ENCODE assay signal across 8 cellular contexts in the genomic region with DNA sequence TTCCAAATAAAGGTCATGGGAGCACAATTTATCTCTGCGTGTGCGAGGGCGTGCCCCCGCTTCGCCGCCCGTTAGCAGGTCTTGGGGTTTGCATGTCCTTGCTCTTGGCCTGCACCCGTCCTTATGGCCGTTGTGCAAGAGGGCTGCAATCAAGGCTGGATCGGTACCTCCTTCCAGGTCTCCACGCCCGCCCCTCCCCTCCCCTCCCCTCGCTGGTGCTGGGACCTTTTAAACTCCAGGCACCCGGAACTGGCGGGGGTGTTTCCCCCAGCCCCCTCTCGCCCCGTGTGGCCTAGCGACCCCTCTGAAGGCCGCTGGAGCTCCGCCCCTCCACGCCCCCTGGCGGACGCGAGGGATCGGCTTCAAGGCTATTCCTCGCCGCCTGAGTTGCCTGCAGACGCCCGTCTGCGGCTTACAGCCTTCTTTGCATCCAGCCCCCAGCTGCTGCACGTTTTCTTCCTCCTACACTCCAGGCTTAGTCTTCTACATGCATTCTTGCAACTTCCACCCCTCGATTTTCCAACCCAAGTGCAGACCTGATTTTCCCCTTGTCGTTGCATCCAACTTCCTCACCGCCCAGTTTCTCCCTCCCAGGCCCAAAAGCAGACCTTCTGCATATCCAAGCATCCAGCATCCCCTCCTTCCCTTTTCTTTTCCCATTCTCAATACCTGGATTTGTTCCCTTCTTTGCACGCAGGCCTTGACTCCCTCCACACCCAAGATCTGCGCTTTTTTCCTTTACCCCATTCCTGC. TPM values are rescaled to one million over a fixed set of nuclear protein-coding genes. Genes with fewer than 3 reads are reported as not detected.
DNase-seq lines count a peak whose midpoint lies in the region; ATAC-seq and TF ChIP-seq lines count a peak whose summit lies in the region.

No MANE protein-coding gene starts in this region.

- no peaks in the 10 kb centered on the region for H3K9me3 ChIP-seq in CD8-positive, alpha-beta T cell (ENCODE audit: low read length)
- no peaks in the 10 kb centered on the region for H3K9me3 ChIP-seq in mononuclear cell (ENCODE audit: low read depth, low read length)

- peak overlapping the region; percentile 99 for H3K4me3 ChIP-seq in CD8-positive, alpha-beta T cell (ENCODE audit: low read depth, low read length)
- H3K4me3 ChIP-seq in mononuclear cell (ENCODE audit: low read length), result peak overlapping the region; percentile 99

- H3K27me3 Mint-ChIP-seq in CD8-positive, alpha-beta T cell (ENCODE audit: low read depth), result no peaks in the 10 kb centered on the region
- H3K27me3 Mint-ChIP-seq in activated CD8-positive, alpha-beta memory T cell treated with anti-CD3 and anti-CD28 coated beads, Interleukin-2, amount 10 ng/mL, durations not matched to agents 7 days and 5 days, result no peaks in the 10 kb centered on the region
- H3K27me3 Mint-ChIP-seq in endothelial cell (ENCODE audit: unreplicated experiment), result peaks cover 6% of the 10 kb centered on the region

- DNase-seq in CD8-positive, alpha-beta T cell, result peak; percentile 59 to 88 (median 83)
- DNase-seq in NK-92 (lab: John Stamatoyannopoulos, UW; ENCODE audit: unreplicated experiment), result peak; percentile 5
- peak; percentile 87 for DNase-seq in activated CD8-positive, alpha-beta memory T cell treated with anti-CD3 and anti-CD28 coated beads, Interleukin-2, amount 10 ng/mL, durations not matched to agents 7 days and 5 days
- DNase-seq in endothelial cell (ENCODE audit: low spot score), result peak; percentile 89
- DNase-seq in stimulated activated CD8-positive, alpha-beta memory T cell treated with anti-CD3 and anti-CD28 coated beads, Interleukin-2, amount 100 ng/mL, for 1 hour (ENCODE audit: low read depth in 2 of 2), result peak; percentile 59 to 64

- TF ChIP-seq CTCF in CD8-positive, alpha-beta T cell (IDR thresholded peaks at IDR 0.05), result peak; percentile 54
- TF ChIP-seq CTCF in endothelial cell (IDR thresholded peaks at IDR 0.05; ENCODE audit: unreplicated experiment), result peak; percentile 79

- ATAC-seq in CD8-positive, alpha-beta T cell, result peak; percentile 64
- ATAC-seq in GM19395 (IDR thresholded peaks at IDR 0.05; ENCODE audit: unreplicated experiment) (peak; percentile 73), HG03521 (IDR thresholded peaks at IDR 0.05; ENCODE audit: unreplicated experiment) (peak; percentile 76)
- ATAC-seq in activated CD8-positive, alpha-beta memory T cell treated with anti-CD3 and anti-CD28 coated beads, Interleukin-2, amount 10 ng/mL, durations not matched to agents 7 days and 5 days, result peak; percentile 76

- intact Hi-C loops in CD8-positive, alpha-beta T cell (cut with DNase I, micrococcal nuclease), result loop anchor here (1.0 to 5.0 kb wide), 8 partner anchors 12 to 1918 kb away; partner anchors contain the start of genes KANSL1L (in 2 of the 2), PIKFYVE (in 2 of the 2), CCNYL1 (in 1 of the 2) and METTL21A (in 1 of the 2)

- H3K4me3 Mint-ChIP-seq in CD8-positive, alpha-beta T cell, result peak overlapping the region; percentile 94
- peak overlapping the region; percentile 99 for H3K4me3 Mint-ChIP-seq in activated CD8-positive, alpha-beta memory T cell treated with anti-CD3 and anti-CD28 coated beads, Interleukin-2, amount 10 ng/mL, durations not matched to agents 7 days and 5 days
- peak overlapping the region; percentile 99 for H3K4me3 Mint-ChIP-seq in endothelial cell (ENCODE audit: unreplicated experiment)

- peaks cover 13% of the 10 kb centered on the region for H3K4me1 ChIP-seq in CD8-positive, alpha-beta T cell (ENCODE audit: insufficient read depth, low read length)
- H3K4me1 ChIP-seq in mononuclear cell (ENCODE audit: insufficient read depth, low read length), result peaks cover 54% of the 10 kb centered on the region

- POLR2A ChIA-PET in CD8-positive, alpha-beta T cell (lab: Charles Lee), result interaction anchor here (0.7 to 4.5 kb wide), 3 partner anchors 12 to 79 kb away, joined by 3 to 50 read pairs (median 3); partner anchors contain the start of gene PIKFYVE

- H3K27ac ChIP-seq in CD8-positive, alpha-beta T cell (ENCODE audit: low read depth, low read length), result peak overlapping the region; percentile 31

- peaks cover 31% of the 10 kb centered on the region for H3K4me1 Mint-ChIP-seq in CD8-positive, alpha-beta T cell (ENCODE audit: low read depth)
- H3K4me1 Mint-ChIP-seq in activated CD8-positive, alpha-beta memory T cell treated with anti-CD3 and anti-CD28 coated beads, Interleukin-2, amount 10 ng/mL, durations not matched to agents 7 days and 5 days, result peaks cover 21% of the 10 kb centered on the region
- H3K4me1 Mint-ChIP-seq in endothelial cell (ENCODE audit: unreplicated experiment), result peaks cover 36% of the 10 kb centered on the region

- H3K27ac Mint-ChIP-seq in CD8-positive, alpha-beta T cell, result peak overlapping the region; percentile 83
- H3K27ac Mint-ChIP-seq in activated CD8-positive, alpha-beta memory T cell treated with anti-CD3 and anti-CD28 coated beads, Interleukin-2, amount 10 ng/mL, durations not matched to agents 7 days and 5 days, result peak overlapping the region; percentile 76
- peak overlapping the region; percentile 45 for H3K27ac Mint-ChIP-seq in endothelial cell (ENCODE audit: unreplicated experiment)

- no peaks in the 10 kb centered on the region for H3K27me3 ChIP-seq in CD8-positive, alpha-beta T cell (ENCODE audit: insufficient read depth, low read length)
- no peaks in the 10 kb centered on the region for H3K27me3 ChIP-seq in mononuclear cell (ENCODE audit: insufficient read depth, low read length)

- H3K36me3 Mint-ChIP-seq in CD8-positive, alpha-beta T cell, result peaks cover 36% of the 10 kb centered on the region
- H3K36me3 Mint-ChIP-seq in activated CD8-positive, alpha-beta memory T cell treated with anti-CD3 and anti-CD28 coated beads, Interleukin-2, amount 10 ng/mL, durations not matched to agents 7 days and 5 days, result peaks cover 32% of the 10 kb centered on the region
- peaks cover 16% of the 10 kb centered on the region for H3K36me3 Mint-ChIP-seq in endothelial cell (ENCODE audit: low read depth, unreplicated experiment)

- CTCF ChIA-PET in CD8-positive, alpha-beta T cell (lab: Charles Lee), result interaction anchor here (0.6 to 6.6 kb wide), 6 partner anchors 13 to 81 kb away, joined by 3 to 90 read pairs (median 4); partner anchors contain the start of gene PIKFYVE
- CTCF ChIA-PET in activated CD8-positive, alpha-beta memory T cell treated with anti-CD3 and anti-CD28 coated beads, Interleukin-2, amount 10 ng/mL, durations not matched to agents 7 days and 5 days (lab: Charles Lee), result interaction anchor here (0.7 to 6.5 kb wide), 15 partner anchors 13 to 627 kb away, joined by 3 to 70 read pairs (median 4); partner anchors contain the start of gene PIKFYVE

- H3K9me3 Mint-ChIP-seq in CD8-positive, alpha-beta T cell, result no peaks in the 10 kb centered on the region
- H3K9me3 Mint-ChIP-seq in activated CD8-positive, alpha-beta memory T cell treated with anti-CD3 and anti-CD28 coated beads, Interleukin-2, amount 10 ng/mL, durations not matched to agents 7 days and 5 days (ENCODE audit: low read depth), result no peaks in the 10 kb centered on the region
- H3K9me3 Mint-ChIP-seq in endothelial cell (ENCODE audit: unreplicated experiment), result no peaks in the 10 kb centered on the region

- no peaks in the 10 kb centered on the region for H3K36me3 ChIP-seq in CD8-positive, alpha-beta T cell (ENCODE audit: insufficient read depth, low read length)

RNA-seq across cellular contexts. Expression of gene IDH1, which starts 0.6 kb away (rescaled TPM):
- 1 to 10 TPM; 3.0 to 4.0 TPM for total RNA-seq in CD8-positive, alpha-beta T cell
- total RNA-seq in activated CD8-positive, alpha-beta memory T cell treated with anti-CD3 and anti-CD28 coated beads, Interleukin-2, amount 10 ng/mL, durations not matched to agents 7 days and 5 days, result 10 to 100 TPM; 39.7 to 45.6 TPM
- total RNA-seq in endothelial cell (ENCODE audit: unreplicated experiment) (171 TPM), mononuclear cell (6.7 TPM)

RNA-seq across cellular contexts. Expression of gene PIKFYVE, which starts 11.8 kb away (rescaled TPM):
- total RNA-seq in CD8-positive, alpha-beta T cell, result 10 to 100 TPM; 27.7 to 29.1 TPM
- 10 to 100 TPM; 27.3 to 32.6 TPM for total RNA-seq in activated CD8-positive, alpha-beta memory T cell treated with anti-CD3 and anti-CD28 coated beads, Interleukin-2, amount 10 ng/mL, durations not matched to agents 7 days and 5 days
- total RNA-seq in endothelial cell (ENCODE audit: unreplicated experiment), result 52.7 TPM
- total RNA-seq in mononuclear cell, result 59.6 TPM

Comparison
In these comparisons a context has a peak if more than half of its experiments do, and no peak if none do; other contexts are left out.
1. Peak in every context shown above with its lines: DNase-seq, ATAC-seq, H3K4me3 ChIP-seq and H3K27ac ChIP-seq.
2. DNase-seq: peak in every context shown above with its lines; median percentile 89 in endothelial cell; 87 in activated CD8-positive, alpha-beta memory T cell treated with anti-CD3 and anti-CD28 coated beads, Interleukin-2, amount 10 ng/mL, durations not matched to agents 7 days and 5 days; 83 in CD8-positive, alpha-beta T cell; 62 in stimulated activated CD8-positive, alpha-beta memory T cell treated with anti-CD3 and anti-CD28 coated beads, Interleukin-2, amount 100 ng/mL, for 1 hour; 5 in NK-92.